Comparison of ENCODE assay signal across 8 cellular contexts in the genomic region with DNA sequence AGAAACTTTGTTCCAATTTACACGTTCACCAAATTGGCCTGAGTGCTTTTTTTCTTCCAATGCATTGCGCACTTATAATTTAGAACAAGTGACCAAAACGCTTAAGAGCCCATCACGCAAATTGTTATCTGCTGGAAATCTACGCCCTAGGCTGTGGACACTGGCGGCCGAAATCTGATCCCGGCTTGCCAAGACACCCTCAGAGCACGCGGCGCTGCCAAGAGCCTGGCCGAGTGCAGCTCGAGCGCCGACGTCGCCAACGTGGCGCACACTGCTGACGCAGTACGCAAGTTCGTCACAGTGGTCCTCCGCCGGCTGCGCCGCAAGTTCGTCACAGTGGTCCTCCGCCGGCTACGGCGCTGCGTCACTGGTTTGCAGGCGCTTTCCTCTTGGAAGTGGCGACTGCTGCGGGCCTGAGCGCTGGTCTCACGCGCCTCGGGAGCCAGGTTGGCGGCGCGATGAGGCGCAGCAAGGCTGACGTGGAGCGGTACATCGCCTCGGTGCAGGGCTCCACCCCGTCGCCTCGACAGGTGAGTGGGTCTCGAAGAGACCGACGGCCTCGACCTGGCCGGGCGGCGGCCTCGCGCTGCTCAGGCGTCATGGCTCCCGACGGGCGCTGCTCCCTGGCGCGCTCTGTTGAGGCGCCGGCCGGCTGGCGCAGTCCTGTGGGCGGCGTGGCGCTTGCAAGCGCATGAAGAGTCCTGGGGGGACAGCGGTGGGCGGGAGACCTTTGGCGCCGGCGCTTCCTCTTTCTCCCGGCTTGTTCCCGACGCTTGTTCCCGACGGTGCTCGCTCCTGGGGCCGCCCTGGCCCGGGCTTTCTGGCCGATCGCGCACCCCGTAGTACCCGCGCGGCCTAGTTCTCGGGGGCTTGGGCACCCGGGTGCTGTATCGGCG.
DNase-seq lines count a peak whose midpoint lies in the region; ATAC-seq and TF ChIP-seq lines count a peak whose summit lies in the region.

A gene (plus strand): TSS at position 334 of the 896 bp plus-strand sequence. CDS start 125 bp downstream, at position 459.

- peak within 1 kb of the TSS; percentile 91 for H3K9ac ChIP-seq in BLaER1

- H4K20me1 ChIP-seq in BLaER1 = peaks cover 31% of the 10 kb centered on the region

- no peaks in the 10 kb centered on the region for H3K36me3 ChIP-seq in BLaER1

- peak; percentile 98 for ATAC-seq in GM19324 (IDR thresholded peaks at IDR 0.05; ENCODE audit: low FRiP score, unreplicated experiment)
- peak; percentile 99 for ATAC-seq in HG03460 (IDR thresholded peaks at IDR 0.05; ENCODE audit: unreplicated experiment)

- DNase-seq in NCI-H524 treated with DMSO at 0.1 percent for 48 hours (lab: John Stamatoyannopoulos, UW) (peak; percentile 68), choroid plexus epithelial cell (ENCODE audit: low read depth) (peak; percentile 99), kidney glomerular epithelial cell (lab: John Stamatoyannopoulos, UW) (peak; percentile 85)
- peak; percentile 91 to 92 for DNase-seq in activated CD4-positive, alpha-beta T cell treated with anti-CD3 and anti-CD28 coated beads for 4 hours
- peak; percentile 91 to 92 for DNase-seq in stimulated activated CD4-positive, alpha-beta T cell treated with anti-CD3 and anti-CD28 coated beads, Interleukin-15, amount 100 ng/mL, for 48 hours (ENCODE audit: low read depth in 2 of 2)

- H3K9me3 ChIP-seq in BLaER1 = no peaks in the 10 kb centered on the region

- H3K4me3 ChIP-seq in BLaER1 (peak within 1 kb of the TSS; percentile 94), choroid plexus epithelial cell (ENCODE audit: low read depth, low read length) (peak within 1 kb of the TSS; percentile 94)

- peaks cover 31% of the 10 kb centered on the region for H3K4me1 ChIP-seq in BLaER1

- no peak for TF ChIP-seq CTCF in choroid plexus epithelial cell (conservative IDR thresholded peaks at IDR 0.05; ENCODE audit: low read depth, low read length)

- no peaks in the 10 kb centered on the region for H3K27me3 ChIP-seq in BLaER1

- peak within 1 kb of the TSS; percentile 78 for H3K4me2 ChIP-seq in BLaER1

- peak within 1 kb of the TSS; percentile 94 for H3K27ac ChIP-seq in BLaER1

Comparison
In these comparisons a context has a peak if more than half of its experiments do, and no peak if none do; other contexts are left out.
1. Peak in every context shown above with its lines: DNase-seq, ATAC-seq, H3K4me3 ChIP-seq and H3K27ac ChIP-seq.